In the genomic region with DNA sequence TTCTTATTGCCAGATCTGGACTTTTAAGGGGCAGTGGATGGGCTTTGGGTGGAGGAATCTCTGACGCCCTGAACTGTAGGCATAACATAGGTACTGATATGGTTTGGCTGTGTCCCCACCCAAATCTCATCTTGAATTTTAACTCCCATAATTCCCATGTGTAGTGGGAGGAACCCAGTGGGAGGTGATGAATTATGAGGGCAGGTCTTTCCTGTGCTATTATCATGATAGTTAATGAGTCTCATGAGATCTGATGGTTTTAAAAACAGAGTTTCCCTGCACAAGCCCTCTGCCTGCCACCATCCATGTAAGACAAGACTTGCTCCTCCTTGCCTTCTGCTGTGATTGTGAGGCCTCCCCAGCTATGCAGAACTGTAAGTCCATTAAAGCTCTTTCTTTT, we compare ENCODE assay signal across 27 cellular contexts.
DNase-seq lines count a peak whose midpoint lies in the region; ATAC-seq and TF ChIP-seq lines count a peak whose summit lies in the region.
"Had no signal": no experiment of that assay in that cellular context is flagged by ENCODE, and none has a peak within 500 bp of the region (broad histone marks: within the 10 kb centered on the region; RNA-seq: fewer than 3 reads in every experiment).

No MANE protein-coding gene starts in this region.

- H3K27ac ChIP-seq in esophagus muscularis mucosa (replicated peaks in 1 of 4), result no peak overlapping the region
- H3K27ac ChIP-seq: 22Rv1; A549; BLaER1; BLaER1 treated with 17β-estradiol and CSF1 and Interleukin-3, amounts not matched to agents 10 nM and 100 nM; C4-2B had no signal

- no peaks in the 10 kb centered on the region for H3K4me1 ChIP-seq in esophagus muscularis mucosa
- H3K4me1 ChIP-seq: A549; BE2C; BLaER1; BLaER1 treated with 17β-estradiol and CSF1 and Interleukin-3, amounts not matched to agents 10 nM and 100 nM; Caco-2 had no signal

- no peaks in the 10 kb centered on the region for H3K36me3 ChIP-seq in esophagus muscularis mucosa
- H3K36me3 ChIP-seq: BE2C; BLaER1; BLaER1 treated with 17β-estradiol and CSF1 and Interleukin-3, amounts not matched to agents 10 nM and 100 nM had no signal

- WGBS in esophagus muscularis mucosa, result 100% methylated on average over 1 of the region's 1 CpG

- peaks cover 0 to 8% (median 4%) of the 10 kb centered on the region in 4 donors for H3K9me3 ChIP-seq in esophagus muscularis mucosa
- H3K9me3 ChIP-seq: A549, BE2C, BLaER1, Caco-2 had no signal

- no peak for TF ChIP-seq POLR2A in esophagus muscularis mucosa (IDR thresholded peaks at IDR 0.05; ENCODE audit: low read depth)

- ATAC-seq in GM19463 (IDR thresholded peaks at IDR 0.05; ENCODE audit: unreplicated experiment), result no peak
- ATAC-seq: A549; CD8-positive, alpha-beta T cell had no signal

- DNase-seq in esophagus muscularis mucosa (ENCODE audit: extremely low spot score), result peak; percentile 91
- DNase-seq: 8988T; ACHN; AML-193; BE2C; C1 segment of cervical spinal cord; Caco-2; Calu3; CD4-positive, alpha-beta memory T cell; CD4-positive, alpha-beta T cell; CD4-positive, CD25-positive, alpha-beta regulatory T cell; CD8-positive, alpha-beta memory T cell; CD8-positive, alpha-beta T cell; COR-L47; DMS 273 treated with DMSO at 0.1 percent for 48 hours; DMS153; DMS53; DMS79; DMS79 treated with DMSO at 0.1 percent for 48 hours; DND-41; EL had no signal

- intact Hi-C loops in esophagus muscularis mucosa (cut with DNase I), result no loop called here

- peaks cover 0 to under 1% (median 0%) of the 10 kb centered on the region in 4 donors for H3K27me3 ChIP-seq in esophagus muscularis mucosa
- H3K27me3 ChIP-seq: BE2C; BLaER1; BLaER1 treated with 17β-estradiol and CSF1 and Interleukin-3, amounts not matched to agents 10 nM and 100 nM had no signal

- no peak for TF ChIP-seq EP300 in esophagus muscularis mucosa (IDR thresholded peaks at IDR 0.05)

- H3K4me3 ChIP-seq in esophagus muscularis mucosa, result no peak overlapping the region
- H3K4me3 ChIP-seq: A549; BLaER1; BLaER1 treated with 17β-estradiol and CSF1 and Interleukin-3, amounts not matched to agents 10 nM and 100 nM had no signal

- no peak for TF ChIP-seq CTCF in esophagus muscularis mucosa (IDR thresholded peaks at IDR 0.05)
